In the genomic region with DNA sequence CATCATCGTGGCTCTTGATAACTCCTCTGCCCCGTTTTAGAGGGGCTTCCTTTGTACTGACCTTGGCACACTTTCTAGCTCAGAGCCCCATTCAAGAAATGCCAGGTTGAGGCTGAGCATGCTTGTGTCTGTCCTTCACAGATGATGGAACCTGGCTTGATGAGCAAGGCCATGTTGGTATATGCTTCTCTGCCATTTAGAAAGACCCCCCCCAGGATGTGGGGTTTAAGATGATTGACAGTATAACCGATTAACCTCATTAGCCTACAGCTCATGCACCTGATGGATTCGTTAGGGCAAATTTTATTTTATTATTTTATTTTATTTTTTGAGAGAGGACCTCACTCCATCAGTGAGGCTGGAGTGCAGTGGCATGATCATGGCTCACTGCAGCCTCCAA, we compare ENCODE assay signal across 10 cellular contexts. TPM values are rescaled to one million over a fixed set of nuclear protein-coding genes. Genes with fewer than 3 reads are reported as not detected.
DNase-seq lines count a peak whose midpoint lies in the region; ATAC-seq and TF ChIP-seq lines count a peak whose summit lies in the region.
"Had no signal": no experiment of that assay in that cellular context is flagged by ENCODE, and none has a peak within 500 bp of the region (broad histone marks: within the 10 kb centered on the region; RNA-seq: fewer than 3 reads in every experiment).

No MANE protein-coding gene starts in this region.

- H3K27me3 ChIP-seq in hepatocyte, result no peaks in the 10 kb centered on the region
- no peaks in the 10 kb centered on the region for H3K27me3 ChIP-seq in transverse colon
- no peaks in the 10 kb centered on the region for H3K27me3 ChIP-seq in heart right ventricle
- H3K27me3 ChIP-seq: uterus had no signal

- H4K20me1 ChIP-seq in OCI-LY7 (ENCODE audit: insufficient read depth, low read length) (no peaks in the 10 kb centered on the region), hepatocyte (ENCODE audit: insufficient read depth, poor library complexity, severe bottlenecking) (no peaks in the 10 kb centered on the region)

- no peaks in the 10 kb centered on the region for H3K36me3 ChIP-seq in OCI-LY7 (ENCODE audit: insufficient read depth, low read length)
- no peaks in the 10 kb centered on the region for H3K36me3 ChIP-seq in hepatocyte (replicated peaks; ENCODE audit: insufficient read depth, low read depth)
- H3K36me3 ChIP-seq in transverse colon, result no peaks in the 10 kb centered on the region
- H3K36me3 ChIP-seq in heart right ventricle, result peaks cover 0 to 7% (median 0%) of the 10 kb centered on the region in 9 donors
- H3K36me3 ChIP-seq: uterus had no signal

- no peaks in the 10 kb centered on the region for H3K9me3 Mint-ChIP-seq in activated T-cell treated with anti-CD3 and anti-CD28 coated beads, Interleukin-2, amount 50 U/mL, for 72 hours

- H2AFZ ChIP-seq in OCI-LY7 (ENCODE audit: low read length) (peak overlapping the region; percentile 52), hepatocyte (no peak overlapping the region)

- H3K4me1 ChIP-seq in OCI-LY7 (ENCODE audit: insufficient read depth, low read length, poor library complexity, severe bottlenecking) (peaks cover 11% of the 10 kb centered on the region), hepatocyte (ENCODE audit: insufficient read depth) (peaks cover 4% of the 10 kb centered on the region), transverse colon (peaks cover 0 to 19% (median 6%) of the 10 kb centered on the region in 4 donors), heart right ventricle (peaks cover 0 to 38% (median 0%) of the 10 kb centered on the region in 9 donors)
- H3K4me1 ChIP-seq: uterus had no signal

- no peak for TF ChIP-seq CTCF in OCI-LY7 (conservative IDR thresholded peaks at IDR 0.05; ENCODE audit: low read length)
- TF ChIP-seq CTCF in hepatocyte (IDR thresholded peaks at IDR 0.05; ENCODE audit: poor library complexity), result no peak
- TF ChIP-seq CTCF in transverse colon (IDR thresholded peaks at IDR 0.05), result no peak
- no peak for TF ChIP-seq CTCF in heart right ventricle (IDR thresholded peaks at IDR 0.05)

- TF ChIP-seq EP300 in transverse colon (IDR thresholded peaks at IDR 0.05; ENCODE audit: low read depth), result no peak

- CTCF ChIA-PET in OCI-LY7 (lab: Charles Lee; ENCODE audit: unreplicated experiment), result no interaction called here

- intact Hi-C loops in OCI-LY7 (cut with micrococcal nuclease; ENCODE audit: unreplicated experiment) (no loop called here), transverse colon (cut with DNase I; ENCODE audit: low total_unique reads) (no loop called here), heart right ventricle (cut with DNase I) (no loop called here)

- H3K4me2 ChIP-seq in OCI-LY7 (ENCODE audit: low read length) (peak overlapping the region; percentile 36; the same call in 1 of the 2 replicates), hepatocyte (peak overlapping the region; percentile 37)

- H3K9me3 ChIP-seq in OCI-LY7 (ENCODE audit: low read length) (no peaks in the 10 kb centered on the region), hepatocyte (ENCODE audit: low read depth) (no peaks in the 10 kb centered on the region), transverse colon (no peaks in the 10 kb centered on the region), heart right ventricle (no peaks in the 10 kb centered on the region)
- H3K9me3 ChIP-seq: uterus had no signal

- in situ Hi-C loops in transverse colon (cut with MboI; ENCODE audit: low pct_ligation_motif_present in 1 of 4, low pct_unique_long_range_greater_than_20kb in 1 of 4, low sequenced_read_pairs in 3 of 4), result no loop called here

- no peak for TF ChIP-seq POLR2A in transverse colon (IDR thresholded peaks at IDR 0.05)

- H3K79me2 ChIP-seq in OCI-LY7 (ENCODE audit: insufficient read depth, low read depth, low read length), result no peaks in the 10 kb centered on the region
- H3K79me2 ChIP-seq in hepatocyte, result no peaks in the 10 kb centered on the region

- BruUV-seq in OCI-LY7 (replicated peaks; lab: Mats Ljungman, UMichigan), result no TSS peak

- H3K9me2 ChIP-seq in OCI-LY7 (ENCODE audit: insufficient read depth, low read length) (no peaks in the 10 kb centered on the region), hepatocyte (replicated peaks; ENCODE audit: insufficient read depth) (no peaks in the 10 kb centered on the region)

- H3K4me1 Mint-ChIP-seq in activated T-cell treated with anti-CD3 and anti-CD28 coated beads, Interleukin-2, amount 50 U/mL, for 72 hours (ENCODE audit: low read depth), result peaks cover 89% of the 10 kb centered on the region

- peaks cover 19 to 33% of the 10 kb centered on the region in 2 donors for H3K36me3 Mint-ChIP-seq in activated T-cell treated with anti-CD3 and anti-CD28 coated beads, Interleukin-2, amount 50 U/mL, for 72 hours (ENCODE audit: insufficient read depth in 2 of 2)

- H3K4me3 ChIP-seq in OCI-LY7 (ENCODE audit: low read depth, low read length, poor library complexity, severe bottlenecking) (no peak overlapping the region), hepatocyte (no peak overlapping the region), transverse colon (no peak overlapping the region), heart right ventricle (peak overlapping the region in 1 of 10 donors; percentile 23)
- H3K4me3 ChIP-seq: uterus had no signal

- H3K4me3 Mint-ChIP-seq in activated T-cell treated with anti-CD3 and anti-CD28 coated beads, Interleukin-2, amount 50 U/mL, for 72 hours, result peak overlapping the region; percentile 79 to 80

- H3K27ac Mint-ChIP-seq in activated T-cell treated with anti-CD3 and anti-CD28 coated beads, Interleukin-2, amount 50 U/mL, for 72 hours, result peak overlapping the region; percentile 94

- H3K27ac ChIP-seq in OCI-LY7 (ENCODE audit: low read depth, low read length, poor library complexity, severe bottlenecking) (no peak overlapping the region), hepatocyte (peak overlapping the region; percentile 73), transverse colon (peak overlapping the region; percentile 37 to 74 (median 62)), heart right ventricle (peak overlapping the region in 2 of 10 donors; percentile 27 to 87)
- H3K27ac ChIP-seq: uterus had no signal

- no peak for ATAC-seq in activated T-cell treated with anti-CD3 and anti-CD28 coated beads, Interleukin-2, amount 50 U/mL, for 72 hours (replicated peaks in 1 of 2)
- no peak for ATAC-seq in HG03469 (IDR thresholded peaks at IDR 0.05; ENCODE audit: unreplicated experiment)
- no peak for ATAC-seq in heart right ventricle

- DNase-seq in activated T-cell treated with anti-CD3 and anti-CD28 coated beads, Interleukin-2, amount 50 U/mL, for 72 hours, result no peak
- DNase-seq in activated T-cell treated with anti-CD3 and anti-CD28 coated beads, Interleukin-2, amount 50 U/mL, for 48 hours, result no peak
- DNase-seq in OCI-LY7 (ENCODE audit: low spot score) (peak; percentile 10), hepatocyte (ENCODE audit: low spot score) (no peak), transverse colon (no peak), NCI-H1092 treated with DMSO at 0.1 percent for 48 hours (lab: John Stamatoyannopoulos, UW) (no peak), heart right ventricle (no peak)
- DNase-seq: NCI-H510A treated with DMSO at 0.1 percent for 48 hours had no signal

- 92% methylated on average over 4 of the region's 4 CpGs for WGBS in hepatocyte (ENCODE audit: low lambda C conversion rate, missing lambda C conversion rate)
- 53 to 67% methylated on average over 2 to 4 of the region's 4 CpGs for WGBS in transverse colon (ENCODE audit: low coverage in 1 of 2), 2 donors
- WGBS in heart right ventricle, 2 donors, result 54 to 76% methylated on average over 4 of the region's 4 CpGs

- no peaks in the 10 kb centered on the region for H3K27me3 Mint-ChIP-seq in activated T-cell treated with anti-CD3 and anti-CD28 coated beads, Interleukin-2, amount 50 U/mL, for 72 hours (ENCODE audit: low read depth)

- POLR2A ChIA-PET in OCI-LY7 (lab: Charles Lee), result interaction anchor here (0.6 to 0.9 kb wide), 2 partner anchors 8 to 51 kb away, joined by 3 to 5 read pairs; no protein-coding TSS in a partner anchor

RNA-seq across cellular contexts. Expression of a gene that starts 21.0 kb away (rescaled TPM):
- total RNA-seq in activated T-cell treated with anti-CD3 and anti-CD28 coated beads, Interleukin-2, amount 50 U/mL, for 72 hours, result 100 to 1,000 TPM; 171 to 185 TPM
- 0.98 and 5.3 TPM in 2 replicates for total RNA-seq in OCI-LY7 (2014; rRNA removed; shearing (Covaris generic))
- total RNA-seq in OCI-LY7 (2022) (1.1 and 1.5 TPM in 2 replicates), hepatocyte (0.60 TPM in 1 of 2 replicates, not detected in the other), transverse colon (1 to 10 TPM in 2 of 4 donors, not detected in 2; 2.7 TPM), heart right ventricle (1 to 10 TPM in 3 of 10 donors, under 1 TPM in 2, not detected in 5; 0.34 to 3.3 (median 1.3) TPM)
- polyA plus RNA-seq in hepatocyte (3.1 and 3.6 TPM in 2 replicates), heart right ventricle (1 to 10 TPM; 1.7 TPM)

RNA-seq across cellular contexts. Expression of a gene that starts 35.2 kb away (rescaled TPM):
- total RNA-seq in activated T-cell treated with anti-CD3 and anti-CD28 coated beads, Interleukin-2, amount 50 U/mL, for 72 hours, result 10 to 100 TPM in 1 of 2 donors, 1 to 10 TPM in 1; 5.9 to 12.3 TPM
- 0.26 TPM in 1 of 2 replicates, not detected in the other for total RNA-seq in OCI-LY7 (2014; rRNA removed; shearing (Covaris generic))
- total RNA-seq in OCI-LY7 (2022), result not detected in 2 replicates
- 10.1 and 16.1 TPM in 2 replicates for total RNA-seq in hepatocyte
- polyA plus RNA-seq in hepatocyte, result 7.7 and 9.5 TPM in 2 replicates
- 10 to 100 TPM in 3 of 4 donors, 1 to 10 TPM in 1; 6.2 to 54.5 (median 45.0) TPM for total RNA-seq in transverse colon
- 10 to 100 TPM in 1 of 10 donors, 1 to 10 TPM in 8, under 1 TPM in 1; 0.95 to 11.3 (median 3.4) TPM for total RNA-seq in heart right ventricle
- 1 to 10 TPM; 1.1 to 1.7 TPM for polyA plus RNA-seq in heart right ventricle

Comparison
In these comparisons a context has a peak if more than half of its experiments do, and no peak if none do; other contexts are left out.
1. RNA of a gene that starts 21.0 kb away (total RNA-seq): 171 to 185 TPM in activated T-cell treated with anti-CD3 and anti-CD28 coated beads, Interleukin-2, amount 50 U/mL, for 72 hours; 2.7 TPM in transverse colon, 0.98 to 5.3 TPM in OCI-LY7, 0.34 to 3.3 TPM in heart right ventricle and 0.60 TPM in hepatocyte; every median in the first group is over 10 times any median in the second.